Comparison of ENCODE assay signal across 18 cellular contexts in genomic region chr2:176561706-176562105, GRCh38.
DNase-seq lines count a peak whose midpoint lies in the region; ATAC-seq and TF ChIP-seq lines count a peak whose summit lies in the region.
"Had no signal": no experiment of that assay in that cellular context is flagged by ENCODE, and none has a peak within 500 bp of the region (broad histone marks: within the 10 kb centered on the region; RNA-seq: fewer than 3 reads in every experiment).

No MANE protein-coding gene starts in this region.

- ATAC-seq in IMR-90 (ENCODE audit: low read depth) = no peak

- peak overlapping the region; percentile 48 for H2BK5ac ChIP-seq in IMR-90 (ENCODE audit: low read depth, low read length, poor library complexity, severe bottlenecking)

- no peak overlapping the region for H2AK5ac ChIP-seq in IMR-90 (ENCODE audit: low read depth, low read length)

- WGBS in IMR-90 (ENCODE audit: extremely low coverage in 2 of 2, insufficient read length in 1 of 2), 2 experiments = 83% methylated on average over 1 of the region's 4 CpGs; no CpG with 5 or more reads in 1 of the 2 experiments
- WGBS in mammary epithelial cell (ENCODE audit: low coverage, missing lambda C conversion rate) = 25% methylated on average over 4 of the region's 4 CpGs

- H4K20me1 ChIP-seq in IMR-90 (ENCODE audit: insufficient read depth, low read length) (no peaks in the 10 kb centered on the region), mammary epithelial cell (ENCODE audit: insufficient read depth, low read length) (peaks cover 1% of the 10 kb centered on the region)

- in situ Hi-C loops in IMR-90 (cut with MboI; ENCODE audit: low sequenced_read_pairs) = no loop called here
- in situ Hi-C loops in mammary epithelial cell (cut with MboI; ENCODE audit: low sequenced_read_pairs in 2 of 2) = no loop called here

- CTCF ChIA-PET in IMR-90 (lab: Yijun Ruan, JAX) = interaction anchor here (0.6 to 1.0 kb wide), 4 partner anchors 54 to 434 kb away, joined by 3 read pairs; no protein-coding TSS in a partner anchor
- CTCF ChIA-PET in mammary epithelial cell (lab: Charles Lee; ENCODE audit: low non-redundant PET) = no interaction called here

- H3K56ac ChIP-seq in IMR-90 (ENCODE audit: extremely low read depth, insufficient read depth, low read length) = no peak overlapping the region

- intact Hi-C loops in IMR-90 (cut with micrococcal nuclease) (no loop called here), mammary epithelial cell (cut with micrococcal nuclease) (no loop called here)

- no peak overlapping the region for H3K4ac ChIP-seq in IMR-90 (ENCODE audit: low read depth, low read length)

- POLR2A ChIA-PET in IMR-90 (lab: Charles Lee; ENCODE audit: unreplicated experiment) = no interaction called here

- no peak overlapping the region for H2AK9ac ChIP-seq in IMR-90 (replicated peaks; ENCODE audit: low read depth, low read length, poor library complexity)

- H3K4me1 ChIP-seq in IMR-90 (ENCODE audit: control insufficient read depth, insufficient read depth, low read length) = peaks cover 6% of the 10 kb centered on the region
- no peaks in the 10 kb centered on the region for H3K4me1 ChIP-seq in mammary epithelial cell (ENCODE audit: insufficient read depth, low read length)
- H3K4me1 ChIP-seq: adrenal gland had no signal

- peak overlapping the region; percentile 6; the same call in 1 of the 2 replicates for H3K18ac ChIP-seq in IMR-90 (ENCODE audit: low read depth, low read length)

- H2AFZ ChIP-seq in IMR-90 (replicated peaks; ENCODE audit: low read length, poor library complexity) (no peak overlapping the region), mammary epithelial cell (ENCODE audit: low read depth, low read length) (no peak overlapping the region)

- TF ChIP-seq POLR2A in IMR-90 (IDR thresholded peaks at IDR 0.05; ENCODE audit: low read depth, low read length) = no peak

- no peak overlapping the region for H4K91ac ChIP-seq in IMR-90 (ENCODE audit: insufficient read depth, low read depth, low read length)

- no peaks in the 10 kb centered on the region for H3K79me2 ChIP-seq in mammary epithelial cell (ENCODE audit: insufficient read depth, low read length)

- peaks cover 5% of the 10 kb centered on the region; the same call in 1 of the 2 replicates for H3K9me1 ChIP-seq in IMR-90 (ENCODE audit: insufficient read depth, low read length)

- H3K4me2 ChIP-seq in IMR-90 (ENCODE audit: low read depth, low read length) (no peak overlapping the region; the same call in 1 of the 2 replicates), mammary epithelial cell (ENCODE audit: insufficient read depth, low read depth, low read length) (no peak overlapping the region)

- no peak overlapping the region for H3K23ac ChIP-seq in IMR-90 (ENCODE audit: low read depth, low read length)

- TF ChIP-seq RAD21 in IMR-90 (IDR thresholded peaks at IDR 0.05; ENCODE audit: low read length) = no peak

- dilution Hi-C loops in IMR-90 (cut with HindIII; ENCODE audit: low sequenced_read_pairs, unreplicated experiment) (no loop called here), mammary epithelial cell (cut with HindIII; ENCODE audit: low sequenced_read_pairs) (no loop called here)

- H3K27me3 ChIP-seq in IMR-90 (ENCODE audit: control insufficient read depth, insufficient read depth, low read length) (peaks cover 4% of the 10 kb centered on the region; the same call in 1 of the 2 replicates), mammary epithelial cell (ENCODE audit: insufficient read depth, low read length) (peaks cover 8% of the 10 kb centered on the region)
- H3K27me3 ChIP-seq: adrenal gland had no signal

- peak overlapping the region; percentile 78 for H2BK120ac ChIP-seq in IMR-90 (ENCODE audit: low read depth, low read length)

- TF ChIP-seq CTCF in AG10803 (conservative IDR thresholded peaks at IDR 0.05; ENCODE audit: low read length) (0 out of 2 replicates have a peak, but pooled peaks have one; percentile 15), IMR-90 (conservative IDR thresholded peaks at IDR 0.05; ENCODE audit: low read depth, low read length) (no peak), mammary epithelial cell (conservative IDR thresholded peaks at IDR 0.05 in 1 of 2, IDR thresholded peaks at IDR 0.05 in 1 of 2; ENCODE audit: extremely low read depth in 1 of 2, insufficient read depth in 1 of 2, low read depth in 1 of 2, low read length in 2 of 2) (no peak)

- H4K8ac ChIP-seq in IMR-90 (ENCODE audit: low read depth in 2 of 2, low read length in 2 of 2) = peak overlapping the region in 1 of 2 experiments; percentile 49; a peak in 1 of 4 replicates

- no peak overlapping the region for H3K4me3 ChIP-seq in AG10803 (ENCODE audit: low read length)
- H3K4me3 ChIP-seq in IMR-90 (ENCODE audit: insufficient read depth, low read depth, low read length) = no peak overlapping the region
- H3K4me3 ChIP-seq in mammary epithelial cell (replicated peaks in 1 of 3; ENCODE audit: insufficient read depth in 1 of 3, low read depth in 2 of 3, low read length in 3 of 3) = no peak overlapping the region
- H3K4me3 ChIP-seq: adrenal gland, cardiac muscle cell had no signal

- H3K9ac ChIP-seq in IMR-90 (ENCODE audit: low read depth, low read length) (no peak overlapping the region), mammary epithelial cell (ENCODE audit: insufficient read depth, low read length) (no peak overlapping the region)

- no peaks in the 10 kb centered on the region for H3K9me3 ChIP-seq in IMR-90 (ENCODE audit: control insufficient read depth, insufficient read depth, low read length)
- H3K9me3 ChIP-seq in mammary epithelial cell (replicated peaks; ENCODE audit: insufficient read depth, low read length) = no peaks in the 10 kb centered on the region
- H3K9me3 ChIP-seq: adrenal gland had no signal

- peak; percentile 74 for DNase-seq in AG10803 (ENCODE audit: low read depth)
- DNase-seq in IMR-90 = peak; percentile 71
- DNase-seq in astrocyte of the hippocampus (ENCODE audit: low read depth, low spot score) = peak; percentile 26
- peak; percentile 66 for DNase-seq in left kidney (ENCODE audit: low read depth, low spot score)
- DNase-seq in NAMALWA (ENCODE audit: low spot score) = no peak
- DNase-seq in NCI-H1417 treated with DMSO at 0.1 percent for 48 hours (lab: John Stamatoyannopoulos, UW) = no peak
- no peak for DNase-seq in mammary epithelial cell
- no peak for DNase-seq in AG08395 (ENCODE audit: low spot score)
- DNase-seq: activated CD4-positive, alpha-beta T cell treated with anti-CD3 and anti-CD28 coated beads for 48 hours; activated T-cell treated with anti-CD3 and anti-CD28 coated beads, Interleukin-2, amount 50 U/mL, for 24 hours; adrenal gland; KBM-7; NCI-H526 treated with DMSO at 0.1 percent for 48 hours; small intestine; stimulated activated CD4-positive, alpha-beta T cell treated with anti-CD3 and anti-CD28 coated beads, Interleukin-2, amount 100 ng/mL, for 24 hours had no signal

- H4K5ac ChIP-seq in IMR-90 (ENCODE audit: low read depth, low read length) = no peak overlapping the region

- no TSS peak for BruUV-seq in IMR-90 (replicated peaks; lab: Mats Ljungman, UMichigan)
- no TSS peak for BruUV-seq in mammary epithelial cell (replicated peaks; lab: Mats Ljungman, UMichigan)

- no peak overlapping the region for H3K14ac ChIP-seq in IMR-90 (replicated peaks; ENCODE audit: low read depth, low read length)

- H3K27ac ChIP-seq in IMR-90 (ENCODE audit: insufficient read depth, low read length) = no peak overlapping the region
- no peak overlapping the region for H3K27ac ChIP-seq in mammary epithelial cell (ENCODE audit: insufficient read depth, low read depth, low read length)
- H3K27ac ChIP-seq: adrenal gland, C4-2B, cardiac muscle cell, VCaP had no signal

- no peak overlapping the region for H2BK15ac ChIP-seq in IMR-90 (ENCODE audit: low read depth, low read length)

- no peak overlapping the region for H2BK20ac ChIP-seq in IMR-90 (ENCODE audit: low read depth, low read length)

- H3K36me3 ChIP-seq in IMR-90 (ENCODE audit: control insufficient read depth, insufficient read depth, low read length) (no peaks in the 10 kb centered on the region), mammary epithelial cell (ENCODE audit: insufficient read depth, low read length) (no peaks in the 10 kb centered on the region)
- H3K36me3 ChIP-seq: adrenal gland, cardiac muscle cell had no signal

- no peaks in the 10 kb centered on the region for H3K79me1 ChIP-seq in IMR-90 (ENCODE audit: low read depth in 1 of 2, low read length in 2 of 2)

TF ChIP-seq in IMR-90, 13 proteins besides CTCF, POLR2A, EP300 and RAD21:
- TF ChIP-seq MXI1 (IDR thresholded peaks at IDR 0.05; ENCODE audit: borderline replicate concordance, low read depth, low read length) (no peak), MAZ (IDR thresholded peaks at IDR 0.05; ENCODE audit: borderline replicate concordance, low read depth, low read length) (no peak), BHLHE40 (IDR thresholded peaks at IDR 0.05; ENCODE audit: low read depth, low read length) (peak; percentile 38; the same call in 1 of the 2 replicates), FOS (IDR thresholded peaks at IDR 0.05; ENCODE audit: low read depth, low read length) (no peak), CEBPB (IDR thresholded peaks at IDR 0.05; ENCODE audit: low read depth, low read length) (no peak), ELK1 (IDR thresholded peaks at IDR 0.05; ENCODE audit: borderline replicate concordance, low read depth, low read length) (no peak)

Comparison
In these comparisons a context has a peak if more than half of its experiments do, and no peak if none do; other contexts are left out.
1. DNase-seq: peak in AG10803 (single experiment), IMR-90 (single experiment), astrocyte of the hippocampus (single experiment) and left kidney (single experiment); none in NAMALWA (single experiment), NCI-H1417 treated with DMSO at 0.1 percent for 48 hours (single experiment), mammary epithelial cell (single experiment) and AG08395 (single experiment).